Comparison of ENCODE assay signal across 16 cellular contexts in the genomic region with DNA sequence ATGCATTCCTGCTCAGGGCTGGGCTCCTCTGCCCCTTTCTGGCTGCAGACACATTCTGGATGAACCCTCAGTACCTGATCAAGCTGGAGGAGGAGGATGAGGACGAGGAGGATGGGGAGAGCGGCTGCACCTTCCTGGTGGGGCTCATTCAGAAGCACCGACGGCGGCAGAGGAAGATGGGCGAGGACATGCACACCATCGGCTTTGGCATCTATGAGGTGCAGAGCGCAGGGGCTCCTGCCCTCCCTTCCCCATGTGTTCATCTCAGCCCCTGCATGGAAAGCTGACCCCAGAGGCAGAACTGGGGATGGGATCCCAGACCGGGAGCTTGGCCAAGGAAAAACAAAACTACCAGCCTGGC. TPM values are rescaled to one million over a fixed set of nuclear protein-coding genes. Genes with fewer than 3 reads are reported as not detected.
DNase-seq lines count a peak whose midpoint lies in the region; ATAC-seq and TF ChIP-seq lines count a peak whose summit lies in the region.
"Had no signal": no experiment of that assay in that cellular context is flagged by ENCODE, and none has a peak within 500 bp of the region (broad histone marks: within the 10 kb centered on the region; RNA-seq: fewer than 3 reads in every experiment).

No MANE protein-coding gene starts in this region.

- ATAC-seq in GM21723 (IDR thresholded peaks at IDR 0.05; ENCODE audit: unreplicated experiment) (no peak), GM19467 (IDR thresholded peaks at IDR 0.05; ENCODE audit: unreplicated experiment) (no peak)
- ATAC-seq: GM12878 had no signal

- DNase-seq in MCF 10A (ENCODE audit: unreplicated experiment) (no peak), breast epithelium (ENCODE audit: low spot score in 2 of 2) (no peak), chondrocyte (ENCODE audit: low spot score) (peak; percentile 55), neuronal stem cell (ENCODE audit: low spot score) (no peak), NCI-H748 (lab: John Stamatoyannopoulos, UW; ENCODE audit: unreplicated experiment) (no peak)
- DNase-seq: 8988T; AML-193; CD4-positive, CD25-positive, alpha-beta regulatory T cell; DMS79; H7 had no signal

- TF ChIP-seq POLR2A in breast epithelium (IDR thresholded peaks at IDR 0.05) = no peak

- no peak overlapping the region for H2BK12ac ChIP-seq in neuronal stem cell (ENCODE audit: low read length)

- H3K4me3 Mint-ChIP-seq in MCF 10A (ENCODE audit: unreplicated experiment) = no peak overlapping the region
- no peak overlapping the region for H3K4me3 Mint-ChIP-seq in chondrocyte (ENCODE audit: unreplicated experiment)
- H3K4me3 Mint-ChIP-seq: CD4-positive, CD25-positive, alpha-beta regulatory T cell; GM23338 had no signal

- CTCF ChIA-PET in MCF 10A (lab: Yijun Ruan, JAX) = interaction anchor here (0.6 to 1.4 kb wide), 4 partner anchors 10 to 1096 kb away, joined by 4 to 8 read pairs (median 4); no protein-coding TSS in a partner anchor

- intact Hi-C loops in MCF 10A (cut with micrococcal nuclease) (no loop called here), breast epithelium (cut with DNase I; ENCODE audit: low total_unique reads) (no loop called here)

- no CpG with 5 or more reads among the region's 9 CpGs for WGBS in neuronal stem cell (ENCODE audit: extremely low coverage in 2 of 2, insufficient read length in 2 of 2, insufficient replicate concordance in 1 of 2), 2 donors

- no peak overlapping the region for H2AK5ac ChIP-seq in neuronal stem cell (ENCODE audit: low read depth, low read length)

- H3K27ac ChIP-seq in breast epithelium (no peak overlapping the region), neuronal stem cell (replicated peaks; ENCODE audit: low read length) (no peak overlapping the region), temporal lobe (ENCODE audit: low read depth, low read length) (peak overlapping the region; percentile 90)
- H3K27ac ChIP-seq: BLaER1 had no signal

- peak overlapping the region; percentile 44 for H2BK5ac ChIP-seq in neuronal stem cell (ENCODE audit: low read length)

- no peak overlapping the region for H2BK120ac ChIP-seq in neuronal stem cell (ENCODE audit: low read depth, low read length)

- POLR2A ChIA-PET in MCF 10A (lab: Yijun Ruan, JAX) = interaction anchor here (1.6 kb wide), 1 partner anchor 16 kb away, joined by 7 read pairs; no protein-coding TSS in a partner anchor

- no peak overlapping the region for H3K14ac ChIP-seq in neuronal stem cell (ENCODE audit: low read length)

- H2AFZ ChIP-seq in neuronal stem cell (ENCODE audit: low read length) = no peak overlapping the region
- H2AFZ ChIP-seq: GM23338 had no signal

- H3K79me1 ChIP-seq in neuronal stem cell (ENCODE audit: low read depth, low read length) = no peaks in the 10 kb centered on the region

- peak overlapping the region; percentile 70 for H3K23ac ChIP-seq in neuronal stem cell (ENCODE audit: low read depth, low read length, poor library complexity)

- H4K91ac ChIP-seq in neuronal stem cell (ENCODE audit: low read depth, low read length, poor library complexity) = no peak overlapping the region

- no peaks in the 10 kb centered on the region for H3K27me3 ChIP-seq in breast epithelium
- no peaks in the 10 kb centered on the region for H3K27me3 ChIP-seq in neuronal stem cell (ENCODE audit: control insufficient read depth in 3 of 3, insufficient read depth in 3 of 3, low read depth in 1 of 3, low read length in 3 of 3)
- H3K27me3 ChIP-seq: BLaER1 had no signal

- H3K36me3 Mint-ChIP-seq in MCF 10A (ENCODE audit: insufficient read depth, unreplicated experiment) (peaks cover 95% of the 10 kb centered on the region), chondrocyte (ENCODE audit: low read depth) (peaks cover 37% of the 10 kb centered on the region)

- TF ChIP-seq CTCF in MCF 10A (IDR thresholded peaks at IDR 0.05; ENCODE audit: unreplicated experiment) (no peak), breast epithelium (IDR thresholded peaks at IDR 0.05) (no peak), chondrocyte (IDR thresholded peaks at IDR 0.05) (no peak)

- H3K27me3 Mint-ChIP-seq in MCF 10A (ENCODE audit: insufficient read depth, unreplicated experiment) (no peaks in the 10 kb centered on the region), chondrocyte (ENCODE audit: low read depth) (no peaks in the 10 kb centered on the region)
- H3K27me3 Mint-ChIP-seq: CD4-positive, CD25-positive, alpha-beta regulatory T cell had no signal

- no peak overlapping the region for H3K9ac ChIP-seq in neuronal stem cell (ENCODE audit: low read depth, low read length, poor library complexity)
- H3K9ac ChIP-seq: BLaER1 had no signal

- no peaks in the 10 kb centered on the region for H3K9me3 ChIP-seq in breast epithelium
- H3K9me3 ChIP-seq in neuronal stem cell (replicated peaks in 1 of 2; ENCODE audit: control insufficient read depth in 2 of 2, insufficient read depth in 1 of 2, low read depth in 1 of 2, low read length in 2 of 2) = no peaks in the 10 kb centered on the region
- H3K9me3 ChIP-seq: BLaER1 had no signal

- H3K18ac ChIP-seq in neuronal stem cell (ENCODE audit: low read length) = peak overlapping the region; percentile 69

- H3K27ac Mint-ChIP-seq in MCF 10A (ENCODE audit: low read depth, unreplicated experiment) = peak overlapping the region; percentile 40
- H3K27ac Mint-ChIP-seq in chondrocyte (ENCODE audit: unreplicated experiment) = no peak overlapping the region

- no peaks in the 10 kb centered on the region for H3K9me3 Mint-ChIP-seq in MCF 10A (ENCODE audit: unreplicated experiment)
- H3K9me3 Mint-ChIP-seq in chondrocyte (ENCODE audit: low read depth) = no peaks in the 10 kb centered on the region
- H3K9me3 Mint-ChIP-seq: GM23338 had no signal

- H3K4me2 ChIP-seq in neuronal stem cell (ENCODE audit: insufficient read depth, low read length, poor library complexity, severe bottlenecking) = no peak overlapping the region
- H3K4me2 ChIP-seq: BLaER1, GM23338 had no signal

- H3K36me3 ChIP-seq in breast epithelium (peaks cover 6% of the 10 kb centered on the region), neuronal stem cell (replicated peaks in 1 of 2; ENCODE audit: control insufficient read depth in 2 of 2, insufficient read depth in 2 of 2, low read length in 2 of 2) (peaks cover 42 to 100% of the 10 kb centered on the region in 2 donors)

- no peak overlapping the region for H3K4ac ChIP-seq in neuronal stem cell (ENCODE audit: low read length)

- BruUV-seq in MCF 10A (replicated peaks; lab: Mats Ljungman, UMichigan) = no TSS peak

- H3K4me3 ChIP-seq in breast epithelium = no peak overlapping the region
- peak overlapping the region in 1 of 2 donors; percentile 32 for H3K4me3 ChIP-seq in neuronal stem cell (ENCODE audit: low read length in 2 of 2)
- H3K4me3 ChIP-seq: BLaER1, GM12878, GM23338 had no signal

- H2BK15ac ChIP-seq in neuronal stem cell (ENCODE audit: low read length) = no peak overlapping the region

- no peaks in the 10 kb centered on the region for H3K4me1 Mint-ChIP-seq in MCF 10A (ENCODE audit: insufficient read depth, unreplicated experiment)
- H3K4me1 Mint-ChIP-seq in chondrocyte (ENCODE audit: low read depth) = no peaks in the 10 kb centered on the region

- H3K4me1 ChIP-seq in breast epithelium = no peaks in the 10 kb centered on the region
- H3K4me1 ChIP-seq in neuronal stem cell (ENCODE audit: control insufficient read depth in 2 of 2, insufficient read depth in 1 of 2, low read depth in 1 of 2, low read length in 2 of 2) = peaks cover 0 to 1% of the 10 kb centered on the region in 2 donors
- H3K4me1 ChIP-seq: BLaER1 had no signal

- no peak overlapping the region for H4K8ac ChIP-seq in neuronal stem cell (ENCODE audit: low read depth, low read length)

RNA-seq across cellular contexts. Expression of a gene that starts 43.1 kb away (rescaled TPM):
- 513 and 622 TPM in 2 replicates for total RNA-seq in MCF 10A (2022)
- 100 to 1,000 TPM; 162 to 192 (median 164) TPM for total RNA-seq in breast epithelium
- 202 to 241 TPM (median 238 TPM) in 3 replicates for total RNA-seq in chondrocyte
- 50.4 TPM for polyA plus RNA-seq in neuronal stem cell (2013, experiment 1 of 2)
- polyA plus RNA-seq in neuronal stem cell (2013, experiment 2 of 2) = 50.8 TPM
- 42.0 TPM for total RNA-seq in temporal lobe
